Comparison of ENCODE assay signal across 1 cellular context in genomic region chr13:88376762-88377388, GRCh38.
TF ChIP-seq lines count a peak whose summit lies in the region.

No MANE protein-coding gene starts in this region.

TF ChIP-seq in GM12878, 131 proteins besides CTCF, POLR2A, EP300 and RAD21 (continued from another document):
- TF ChIP-seq ZNF592 (IDR thresholded peaks at IDR 0.05), result no peak
- no peak for TF ChIP-seq DPF2 (IDR thresholded peaks at IDR 0.05)
